In genomic region chr1:68338107-68338506, GRCh38 we compare ENCODE assay signal across 15 cellular contexts.
"Had no signal": no experiment of that assay in that cellular context is flagged by ENCODE, and none has a peak within 500 bp of the region (broad histone marks: within the 10 kb centered on the region; RNA-seq: fewer than 3 reads in every experiment).

No MANE protein-coding gene starts in this region.

- H3K4me3 ChIP-seq: esophagus squamous epithelium, ovary, sigmoid colon, stomach, thoracic aorta had no signal

- H3K27ac ChIP-seq: esophagus squamous epithelium, ovary, sigmoid colon, stomach, thoracic aorta had no signal

- H3K27me3 ChIP-seq: esophagus squamous epithelium, ovary, sigmoid colon, stomach had no signal

- DNase-seq: activated CD4-positive, alpha-beta T cell treated with anti-CD3 and anti-CD28 coated beads for 48 hours; activated CD8-positive, alpha-beta memory T cell treated with anti-CD3 and anti-CD28 coated beads, Interleukin-2, amount 50 U/mL, for 4 hours; activated CD8-positive, alpha-beta T cell treated with anti-CD3 and anti-CD28 coated beads for 36 hours; activated gamma-delta T cell treated with Interleukin-2 at 50 U/mL for 16 hours; activated naive CD8-positive, alpha-beta T cell treated with anti-CD3 and anti-CD28 coated beads, Interleukin-2, amount 10 ng/mL, durations not matched to agents 7 days and 5 days; effector CD8-positive, alpha-beta T cell; esophagus squamous epithelium; glutamatergic neuron; kidney glomerular epithelial cell; midbrain; ovary; sigmoid colon; stimulated activated CD4-positive, alpha-beta T cell treated with anti-CD3 and anti-CD28 coated beads, Interleukin-1b, Interleukin-23, amount 100 ng/mL, for 48 hours; stomach had no signal
